Comparison of ENCODE assay signal across 1 cellular context in genomic region chr1:3356827-3357457, GRCh38.
TF ChIP-seq lines count a peak whose summit lies in the region.

No MANE protein-coding gene starts in this region.

TF ChIP-seq in H1, 55 proteins besides CTCF, POLR2A, EP300 and RAD21 (continued from another document):
- TF ChIP-seq, protein P1, sequence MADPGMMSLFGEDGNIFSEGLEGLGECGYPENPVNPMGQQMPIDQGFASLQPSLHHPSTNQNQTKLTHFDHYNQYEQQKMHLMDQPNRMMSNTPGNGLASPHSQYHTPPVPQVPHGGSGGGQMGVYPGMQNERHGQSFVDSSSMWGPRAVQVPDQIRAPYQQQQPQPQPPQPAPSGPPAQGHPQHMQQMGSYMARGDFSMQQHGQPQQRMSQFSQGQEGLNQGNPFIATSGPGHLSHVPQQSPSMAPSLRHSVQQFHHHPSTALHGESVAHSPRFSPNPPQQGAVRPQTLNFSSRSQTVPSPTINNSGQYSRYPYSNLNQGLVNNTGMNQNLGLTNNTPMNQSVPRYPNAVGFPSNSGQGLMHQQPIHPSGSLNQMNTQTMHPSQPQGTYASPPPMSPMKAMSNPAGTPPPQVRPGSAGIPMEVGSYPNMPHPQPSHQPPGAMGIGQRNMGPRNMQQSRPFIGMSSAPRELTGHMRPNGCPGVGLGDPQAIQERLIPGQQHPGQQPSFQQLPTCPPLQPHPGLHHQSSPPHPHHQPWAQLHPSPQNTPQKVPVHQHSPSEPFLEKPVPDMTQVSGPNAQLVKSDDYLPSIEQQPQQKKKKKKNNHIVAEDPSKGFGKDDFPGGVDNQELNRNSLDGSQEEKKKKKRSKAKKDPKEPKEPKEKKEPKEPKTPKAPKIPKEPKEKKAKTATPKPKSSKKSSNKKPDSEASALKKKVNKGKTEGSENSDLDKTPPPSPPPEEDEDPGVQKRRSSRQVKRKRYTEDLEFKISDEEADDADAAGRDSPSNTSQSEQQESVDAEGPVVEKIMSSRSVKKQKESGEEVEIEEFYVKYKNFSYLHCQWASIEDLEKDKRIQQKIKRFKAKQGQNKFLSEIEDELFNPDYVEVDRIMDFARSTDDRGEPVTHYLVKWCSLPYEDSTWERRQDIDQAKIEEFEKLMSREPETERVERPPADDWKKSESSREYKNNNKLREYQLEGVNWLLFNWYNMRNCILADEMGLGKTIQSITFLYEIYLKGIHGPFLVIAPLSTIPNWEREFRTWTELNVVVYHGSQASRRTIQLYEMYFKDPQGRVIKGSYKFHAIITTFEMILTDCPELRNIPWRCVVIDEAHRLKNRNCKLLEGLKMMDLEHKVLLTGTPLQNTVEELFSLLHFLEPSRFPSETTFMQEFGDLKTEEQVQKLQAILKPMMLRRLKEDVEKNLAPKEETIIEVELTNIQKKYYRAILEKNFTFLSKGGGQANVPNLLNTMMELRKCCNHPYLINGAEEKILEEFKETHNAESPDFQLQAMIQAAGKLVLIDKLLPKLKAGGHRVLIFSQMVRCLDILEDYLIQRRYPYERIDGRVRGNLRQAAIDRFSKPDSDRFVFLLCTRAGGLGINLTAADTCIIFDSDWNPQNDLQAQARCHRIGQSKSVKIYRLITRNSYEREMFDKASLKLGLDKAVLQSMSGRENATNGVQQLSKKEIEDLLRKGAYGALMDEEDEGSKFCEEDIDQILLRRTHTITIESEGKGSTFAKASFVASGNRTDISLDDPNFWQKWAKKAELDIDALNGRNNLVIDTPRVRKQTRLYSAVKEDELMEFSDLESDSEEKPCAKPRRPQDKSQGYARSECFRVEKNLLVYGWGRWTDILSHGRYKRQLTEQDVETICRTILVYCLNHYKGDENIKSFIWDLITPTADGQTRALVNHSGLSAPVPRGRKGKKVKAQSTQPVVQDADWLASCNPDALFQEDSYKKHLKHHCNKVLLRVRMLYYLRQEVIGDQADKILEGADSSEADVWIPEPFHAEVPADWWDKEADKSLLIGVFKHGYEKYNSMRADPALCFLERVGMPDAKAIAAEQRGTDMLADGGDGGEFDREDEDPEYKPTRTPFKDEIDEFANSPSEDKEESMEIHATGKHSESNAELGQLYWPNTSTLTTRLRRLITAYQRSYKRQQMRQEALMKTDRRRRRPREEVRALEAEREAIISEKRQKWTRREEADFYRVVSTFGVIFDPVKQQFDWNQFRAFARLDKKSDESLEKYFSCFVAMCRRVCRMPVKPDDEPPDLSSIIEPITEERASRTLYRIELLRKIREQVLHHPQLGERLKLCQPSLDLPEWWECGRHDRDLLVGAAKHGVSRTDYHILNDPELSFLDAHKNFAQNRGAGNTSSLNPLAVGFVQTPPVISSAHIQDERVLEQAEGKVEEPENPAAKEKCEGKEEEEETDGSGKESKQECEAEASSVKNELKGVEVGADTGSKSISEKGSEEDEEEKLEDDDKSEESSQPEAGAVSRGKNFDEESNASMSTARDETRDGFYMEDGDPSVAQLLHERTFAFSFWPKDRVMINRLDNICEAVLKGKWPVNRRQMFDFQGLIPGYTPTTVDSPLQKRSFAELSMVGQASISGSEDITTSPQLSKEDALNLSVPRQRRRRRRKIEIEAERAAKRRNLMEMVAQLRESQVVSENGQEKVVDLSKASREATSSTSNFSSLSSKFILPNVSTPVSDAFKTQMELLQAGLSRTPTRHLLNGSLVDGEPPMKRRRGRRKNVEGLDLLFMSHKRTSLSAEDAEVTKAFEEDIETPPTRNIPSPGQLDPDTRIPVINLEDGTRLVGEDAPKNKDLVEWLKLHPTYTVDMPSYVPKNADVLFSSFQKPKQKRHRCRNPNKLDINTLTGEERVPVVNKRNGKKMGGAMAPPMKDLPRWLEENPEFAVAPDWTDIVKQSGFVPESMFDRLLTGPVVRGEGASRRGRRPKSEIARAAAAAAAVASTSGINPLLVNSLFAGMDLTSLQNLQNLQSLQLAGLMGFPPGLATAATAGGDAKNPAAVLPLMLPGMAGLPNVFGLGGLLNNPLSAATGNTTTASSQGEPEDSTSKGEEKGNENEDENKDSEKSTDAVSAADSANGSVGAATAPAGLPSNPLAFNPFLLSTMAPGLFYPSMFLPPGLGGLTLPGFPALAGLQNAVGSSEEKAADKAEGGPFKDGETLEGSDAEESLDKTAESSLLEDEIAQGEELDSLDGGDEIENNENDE (IDR thresholded peaks at IDR 0.05; ENCODE audit: insufficient replicate concordance, low read length), result no peak
- TF ChIP-seq ZNF274 (IDR thresholded peaks at IDR 0.05; ENCODE audit: borderline replicate concordance, extremely low read depth, low read length), result no peak
- no peak for TF ChIP-seq NRF1 (IDR thresholded peaks at IDR 0.05; ENCODE audit: low read depth, low read length)
- TF ChIP-seq, protein P2, sequence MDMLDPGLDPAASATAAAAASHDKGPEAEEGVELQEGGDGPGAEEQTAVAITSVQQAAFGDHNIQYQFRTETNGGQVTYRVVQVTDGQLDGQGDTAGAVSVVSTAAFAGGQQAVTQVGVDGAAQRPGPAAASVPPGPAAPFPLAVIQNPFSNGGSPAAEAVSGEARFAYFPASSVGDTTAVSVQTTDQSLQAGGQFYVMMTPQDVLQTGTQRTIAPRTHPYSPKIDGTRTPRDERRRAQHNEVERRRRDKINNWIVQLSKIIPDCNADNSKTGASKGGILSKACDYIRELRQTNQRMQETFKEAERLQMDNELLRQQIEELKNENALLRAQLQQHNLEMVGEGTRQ (IDR thresholded peaks at IDR 0.05; ENCODE audit: low read length), result no peak
